ENCODE assay signal across 14 cellular contexts in genomic region chr3:110311526-110311925, GRCh38.
"Had no signal": no experiment of that assay in that cellular context is flagged by ENCODE, and none has a peak within 500 bp of the region (broad histone marks: within the 10 kb centered on the region; RNA-seq: fewer than 3 reads in every experiment).

No MANE protein-coding gene starts in this region.

- ATAC-seq: gastrocnemius medialis, heart left ventricle, left cardiac atrium, lower lobe of right lung had no signal

- DNase-seq: activated CD4-positive, alpha-beta T cell treated with anti-CD3 and anti-CD28 coated beads, Interleukin-2, amount 10 ng/mL, durations not matched to agents 7 days and 5 days; activated CD8-positive, alpha-beta memory T cell treated with anti-CD3 and anti-CD28 coated beads for 24 hours; activated naive CD4-positive, alpha-beta T cell; activated naive CD8-positive, alpha-beta T cell treated with anti-CD3 and anti-CD28 coated beads, Interleukin-2, amount 10 ng/mL, durations not matched to agents 7 days and 5 days; cortex of kidney; effector CD8-positive, alpha-beta T cell; gastrocnemius medialis; heart left ventricle; left cardiac atrium; lower lobe of right lung; nephron progenitor cell; sigmoid colon; spleen had no signal

- H3K27ac ChIP-seq: gastrocnemius medialis, heart left ventricle, lower lobe of right lung, sigmoid colon, spleen, suprapubic skin had no signal

- H3K9me3 ChIP-seq: gastrocnemius medialis, heart left ventricle, lower lobe of right lung, sigmoid colon, spleen, suprapubic skin had no signal

- H3K4me3 ChIP-seq: gastrocnemius medialis, heart left ventricle, lower lobe of right lung, sigmoid colon, spleen, suprapubic skin had no signal

- H3K4me1 ChIP-seq: gastrocnemius medialis, lower lobe of right lung, sigmoid colon, suprapubic skin had no signal

- H3K36me3 ChIP-seq: gastrocnemius medialis, heart left ventricle, lower lobe of right lung, sigmoid colon, spleen, suprapubic skin had no signal

- H3K27me3 ChIP-seq: gastrocnemius medialis, sigmoid colon, suprapubic skin had no signal
